30 cellular contexts compared by ENCODE assay signal in the genomic region with DNA sequence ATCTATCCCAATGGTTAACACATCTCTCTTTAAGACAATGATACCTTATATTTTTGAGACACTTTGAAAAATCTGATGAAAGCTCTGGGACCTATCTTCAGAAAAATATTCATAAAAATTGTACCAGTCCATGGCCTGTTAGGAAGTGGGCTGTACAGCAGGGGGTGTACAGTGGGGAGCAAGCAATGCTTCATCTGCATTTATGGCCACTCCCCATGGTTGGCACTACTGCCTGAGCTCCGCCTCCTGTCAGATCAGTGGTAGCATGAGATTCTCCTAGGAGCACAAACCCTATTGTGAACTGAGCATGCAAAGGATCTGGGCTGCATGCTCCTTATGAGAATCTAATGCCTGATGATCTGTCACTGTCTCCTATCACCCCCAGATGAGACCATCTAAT. TPM values are rescaled to one million over a fixed set of nuclear protein-coding genes. Genes with fewer than 3 reads are reported as not detected.
DNase-seq lines count a peak whose midpoint lies in the region; ATAC-seq, FAIRE-seq and TF ChIP-seq lines count a peak whose summit lies in the region.
"Had no signal": no experiment of that assay in that cellular context is flagged by ENCODE, and none has a peak within 500 bp of the region (broad histone marks: within the 10 kb centered on the region; RNA-seq: fewer than 3 reads in every experiment).

No MANE protein-coding gene starts in this region.

- H3K4me1 ChIP-seq in DND-41 (ENCODE audit: insufficient read depth, low read length) = no peaks in the 10 kb centered on the region
- H3K4me1 ChIP-seq: gastroesophageal sphincter, uterus had no signal

- H3K9me3 ChIP-seq in DND-41 (ENCODE audit: insufficient read depth, low read length, severe bottlenecking) = no peaks in the 10 kb centered on the region
- H3K9me3 ChIP-seq: gastroesophageal sphincter, thoracic aorta, uterus had no signal

- DNase-seq in NCI-H82 (lab: John Stamatoyannopoulos, UW) (peak; percentile 19), NCI-H82 treated with DMSO at 0.1 percent for 48 hours (lab: John Stamatoyannopoulos, UW; ENCODE audit: unreplicated experiment) (no peak), DND-41 (peak; percentile 13), M059J (ENCODE audit: low read depth) (peak; percentile 5), cerebellar cortex (ENCODE audit: low spot score) (peak; percentile 22), D721Med (ENCODE audit: insufficient read length, low spot score) (no peak)
- no peak for DNase-seq in activated CD8-positive, alpha-beta memory T cell treated with anti-CD3 and anti-CD28 coated beads for 24 hours
- no peak for DNase-seq in activated CD8-positive, alpha-beta memory T cell treated with anti-CD3 and anti-CD28 coated beads, Interleukin-2, amount 50 U/mL, for 48 hours
- DNase-seq: 8988T; activated CD4-positive, alpha-beta memory T cell treated with anti-CD3 and anti-CD28 coated beads, Interleukin-2, amount 10 ng/mL, durations not matched to agents 7 days and 5 days; amygdala; brain microvascular endothelial cell; Calu3; H9; kidney glomerular epithelial cell; NCI-H1048; NCI-H1694; NCI-H446 treated with DMSO at 0.1 percent for 48 hours; NK-92 treated with Interleukin-12 subunit alpha and Interleukin-12 subunit beta, amount 100 ng/mL, for 24 hours; SHP77 treated with DMSO at 0.1 percent for 48 hours; stimulated activated naive CD4-positive, alpha-beta T cell treated with Interleukin-2 at 50 U/mL for 16 hours; uterus had no signal

- H3K27ac ChIP-seq in DND-41 (ENCODE audit: low read length) = no peak overlapping the region
- H3K27ac ChIP-seq: brain microvascular endothelial cell, gastroesophageal sphincter, hepatocyte, skin epidermis, thoracic aorta, uterus had no signal

- H3K9ac ChIP-seq in DND-41 (ENCODE audit: low read depth, low read length) = no peak overlapping the region

- TF ChIP-seq CTCF in DND-41 (IDR thresholded peaks at IDR 0.05; ENCODE audit: borderline replicate concordance, extremely low read depth, low read length, poor library complexity, severe bottlenecking) (no peak), D721Med (IDR thresholded peaks at IDR 0.05; ENCODE audit: insufficient read depth, missing control alignments) (no peak)

- no peak for FAIRE-seq in D721Med (lab: Jason Lieb, UNC)

- H3K79me2 ChIP-seq in DND-41 (ENCODE audit: insufficient read depth, low read length) = no peaks in the 10 kb centered on the region
- H3K79me2 ChIP-seq: hepatocyte had no signal

- H3K4me2 ChIP-seq in DND-41 (ENCODE audit: insufficient read depth, low read length) = no peak overlapping the region
- H3K4me2 ChIP-seq: hepatocyte had no signal

- ATAC-seq in DND-41 (ENCODE audit: insufficient read depth, low read depth) = peak; percentile 53; the same call in 1 of the 3 replicates
- ATAC-seq: gastroesophageal sphincter had no signal

- H2AFZ ChIP-seq in DND-41 (ENCODE audit: low read depth, low read length) = no peak overlapping the region
- H2AFZ ChIP-seq: hepatocyte had no signal

- H3K4me3 ChIP-seq in DND-41 (ENCODE audit: low read depth in 1 of 2, low read length in 2 of 2) = no peak overlapping the region
- H3K4me3 ChIP-seq: gastroesophageal sphincter, hepatocyte, skin epidermis, thoracic aorta, uterus had no signal

- H3K27me3 ChIP-seq in DND-41 (ENCODE audit: insufficient read depth, low read length, poor library complexity) = peaks cover 3% of the 10 kb centered on the region
- H3K27me3 ChIP-seq: brain microvascular endothelial cell, gastroesophageal sphincter, hepatocyte, uterus had no signal

- H4K20me1 ChIP-seq in DND-41 (ENCODE audit: insufficient read depth, low read length) = no peaks in the 10 kb centered on the region

- no peaks in the 10 kb centered on the region for H3K36me3 ChIP-seq in DND-41 (ENCODE audit: insufficient read depth, low read length)
- H3K36me3 ChIP-seq: brain microvascular endothelial cell, gastroesophageal sphincter, thoracic aorta, uterus had no signal

RNA-seq across cellular contexts. Expression of gene C4orf51, which starts 42.6 kb away (rescaled TPM):
- not detected in 2 replicates for total RNA-seq in M059J (2014; rRNA removed; shearing (Covaris generic))
- total RNA-seq: activated CD4-positive, alpha-beta memory T cell treated with anti-CD3 and anti-CD28 coated beads, Interleukin-2, amount 10 ng/mL, durations not matched to agents 7 days and 5 days; Calu3; fibroblast of lung; gastroesophageal sphincter; hepatocyte; lung microvascular endothelial cell; mononuclear cell; osteoblast; thoracic aorta; uterus had no signal

Comparison
In these comparisons a context has a peak if more than half of its experiments do, and no peak if none do; other contexts are left out.
1. DNase-seq: peak in NCI-H82 (single experiment), DND-41 (single experiment), M059J (single experiment) and cerebellar cortex (single experiment); none in NCI-H82 treated with DMSO at 0.1 percent for 48 hours (single experiment), D721Med (single experiment), activated CD8-positive, alpha-beta memory T cell treated with anti-CD3 and anti-CD28 coated beads for 24 hours (single experiment) and activated CD8-positive, alpha-beta memory T cell treated with anti-CD3 and anti-CD28 coated beads, Interleukin-2, amount 50 U/mL, for 48 hours (single experiment).